In genomic region chr17:80919331-80920284, GRCh38 we compare ENCODE assay signal across 13 cellular contexts.
DNase-seq lines count a peak whose midpoint lies in the region; ATAC-seq, FAIRE-seq and TF ChIP-seq lines count a peak whose summit lies in the region.
"Had no signal": no experiment of that assay in that cellular context is flagged by ENCODE, and none has a peak within 500 bp of the region (broad histone marks: within the 10 kb centered on the region; RNA-seq: fewer than 3 reads in every experiment).

No MANE protein-coding gene starts in this region.

- no peak overlapping the region for H2BK120ac ChIP-seq in IMR-90 (ENCODE audit: low read depth, low read length)

- H2AFZ ChIP-seq in IMR-90 (replicated peaks; ENCODE audit: low read length, poor library complexity) (peak overlapping the region; percentile 51), HepG2 (ENCODE audit: low read length) (no peak overlapping the region)

- TF ChIP-seq CTCF in IMR-90 (conservative IDR thresholded peaks at IDR 0.05; ENCODE audit: low read depth, low read length) (no peak), chondrocyte (IDR thresholded peaks at IDR 0.05) (no peak), HepG2 (CRISPR knock-in tag; IDR thresholded peaks at IDR 0.05) (no peak), sigmoid colon (IDR thresholded peaks at IDR 0.05) (no peak)

- 89% methylated on average over 14 of the region's 33 CpGs; no CpG with 5 or more reads in 1 of the 2 experiments for WGBS in IMR-90 (ENCODE audit: extremely low coverage in 2 of 2, insufficient read length in 1 of 2), 2 experiments
- 90% methylated on average over 27 of the region's 33 CpGs for WGBS in HepG2 (ENCODE audit: low lambda C conversion rate)
- 89 to 92% methylated on average over 33 of the region's 33 CpGs for WGBS in sigmoid colon, 2 donors

- TF ChIP-seq RAD21 in IMR-90 (IDR thresholded peaks at IDR 0.05; ENCODE audit: low read length) (no peak), HepG2 (CRISPR knock-in tag; IDR thresholded peaks at IDR 0.05) (no peak)

- H3K4ac ChIP-seq in IMR-90 (ENCODE audit: low read depth, low read length): no peak overlapping the region

- no peak overlapping the region for H4K5ac ChIP-seq in IMR-90 (ENCODE audit: low read depth, low read length)

- H2BK20ac ChIP-seq in IMR-90 (ENCODE audit: low read depth, low read length): no peak overlapping the region

- no peak overlapping the region for H2BK5ac ChIP-seq in IMR-90 (ENCODE audit: low read depth, low read length, poor library complexity, severe bottlenecking)

- H3K4me2 ChIP-seq in IMR-90 (ENCODE audit: low read depth, low read length) (no peak overlapping the region), HepG2 (ENCODE audit: low read depth, low read length) (no peak overlapping the region)

- no peak overlapping the region for H3K4me3 ChIP-seq in IMR-90 (ENCODE audit: insufficient read depth, low read depth, low read length)
- no peak overlapping the region for H3K4me3 ChIP-seq in HepG2 (replicated peaks in 1 of 3; ENCODE audit: insufficient read depth in 1 of 3, low read depth in 2 of 3, low read length in 3 of 3)
- no peak overlapping the region for H3K4me3 ChIP-seq in sigmoid colon
- H3K4me3 ChIP-seq: tibial nerve had no signal

- no peaks in the 10 kb centered on the region for H3K27me3 Mint-ChIP-seq in chondrocyte (ENCODE audit: low read depth)
- H3K27me3 Mint-ChIP-seq in stimulated activated memory B cell treated with anti-CD40 and anti-IgM and Interleukin-4, amounts not matched to agents 10 μg/mL and 1 μg/mL and 100 μg/mL, for 72 hours: no peaks in the 10 kb centered on the region
- H3K27me3 Mint-ChIP-seq: activated CD4-positive, alpha-beta memory T cell treated with anti-CD3 and anti-CD28 coated beads, Interleukin-2, amount 10 ng/mL, durations not matched to agents 7 days and 5 days had no signal

- peak overlapping the region; percentile 9 for H3K4me3 Mint-ChIP-seq in chondrocyte (ENCODE audit: unreplicated experiment)
- no peak overlapping the region for H3K4me3 Mint-ChIP-seq in stimulated activated memory B cell treated with anti-CD40 and anti-IgM and Interleukin-4, amounts not matched to agents 10 μg/mL and 1 μg/mL and 100 μg/mL, for 72 hours
- H3K4me3 Mint-ChIP-seq: activated CD4-positive, alpha-beta memory T cell treated with anti-CD3 and anti-CD28 coated beads, Interleukin-2, amount 10 ng/mL, durations not matched to agents 7 days and 5 days had no signal

- no peak for TF ChIP-seq POLR2A in IMR-90 (IDR thresholded peaks at IDR 0.05; ENCODE audit: low read depth, low read length)
- no peak for TF ChIP-seq POLR2A in HepG2 (IDR thresholded peaks at IDR 0.05; ENCODE audit: insufficient read depth in 1 of 2, low read depth in 2 of 2, low read length in 2 of 2)
- TF ChIP-seq POLR2A in sigmoid colon (IDR thresholded peaks at IDR 0.05): no peak

- dilution Hi-C loops in IMR-90 (cut with HindIII; ENCODE audit: low sequenced_read_pairs, unreplicated experiment): no loop called here

- no peaks in the 10 kb centered on the region for H3K79me2 ChIP-seq in HepG2 (ENCODE audit: insufficient read depth, low read length)

- H3K4me1 ChIP-seq in IMR-90 (ENCODE audit: control insufficient read depth, insufficient read depth, low read length): no peaks in the 10 kb centered on the region
- peaks cover 10% of the 10 kb centered on the region for H3K4me1 ChIP-seq in HepG2 (ENCODE audit: insufficient read depth, low read length)
- H3K4me1 ChIP-seq in sigmoid colon: peaks cover 0 to 27% (median 21%) of the 10 kb centered on the region in 4 donors

- no peak overlapping the region for H3K27ac ChIP-seq in IMR-90 (ENCODE audit: insufficient read depth, low read length)
- H3K27ac ChIP-seq in HepG2 (ENCODE audit: extremely low read length, insufficient read depth, low read length): no peak overlapping the region
- peak overlapping the region; percentile 11 to 68 (median 53) for H3K27ac ChIP-seq in sigmoid colon

- no peaks in the 10 kb centered on the region for H3K27me3 ChIP-seq in IMR-90 (ENCODE audit: control insufficient read depth, insufficient read depth, low read length)
- H3K27me3 ChIP-seq in HepG2 (ENCODE audit: control insufficient read depth in 1 of 2, insufficient read depth in 2 of 2, low read length in 2 of 2): no peaks in the 10 kb centered on the region
- H3K27me3 ChIP-seq in sigmoid colon: no peaks in the 10 kb centered on the region
- H3K27me3 ChIP-seq: tibial nerve had no signal

- no peak for TF ChIP-seq EP300 in HepG2 (IDR thresholded peaks at IDR 0.05; ENCODE audit: low read depth in 2 of 2, low read length in 2 of 2)
- no peak for TF ChIP-seq EP300 in HepG2 (CRISPR knock-in tag; IDR thresholded peaks at IDR 0.05; ENCODE audit: borderline replicate concordance)
- TF ChIP-seq EP300 in sigmoid colon (IDR thresholded peaks at IDR 0.05): no peak

- H3K36me3 Mint-ChIP-seq in chondrocyte (ENCODE audit: low read depth): peaks cover 12% of the 10 kb centered on the region
- H3K36me3 Mint-ChIP-seq in stimulated activated memory B cell treated with anti-CD40 and anti-IgM and Interleukin-4, amounts not matched to agents 10 μg/mL and 1 μg/mL and 100 μg/mL, for 72 hours: peaks cover 32% of the 10 kb centered on the region

- no peak overlapping the region for H2AK5ac ChIP-seq in IMR-90 (ENCODE audit: low read depth, low read length)

- H4K8ac ChIP-seq in IMR-90 (ENCODE audit: low read depth in 2 of 2, low read length in 2 of 2): no peak overlapping the region

- H3K9me1 ChIP-seq in IMR-90 (ENCODE audit: insufficient read depth, low read length): no peaks in the 10 kb centered on the region

- H2AK9ac ChIP-seq in IMR-90 (replicated peaks; ENCODE audit: low read depth, low read length, poor library complexity): no peak overlapping the region

- no peaks in the 10 kb centered on the region for H3K9me3 ChIP-seq in IMR-90 (ENCODE audit: control insufficient read depth, insufficient read depth, low read length)
- no peaks in the 10 kb centered on the region for H3K9me3 ChIP-seq in HepG2 (ENCODE audit: low read length)
- no peaks in the 10 kb centered on the region for H3K9me3 ChIP-seq in sigmoid colon
- H3K9me3 ChIP-seq: tibial nerve had no signal

- no peak overlapping the region for H3K18ac ChIP-seq in IMR-90 (ENCODE audit: low read depth, low read length)

- FAIRE-seq in HepG2 (lab: Jason Lieb, UNC): no peak

- POLR2A ChIA-PET in IMR-90 (lab: Charles Lee; ENCODE audit: unreplicated experiment): no interaction called here
- POLR2A ChIA-PET in HepG2 (lab: Yijun Ruan, JAX): no interaction called here

- intact Hi-C loops in IMR-90 (cut with micrococcal nuclease) (no loop called here), HepG2 (cut with micrococcal nuclease; ENCODE audit: unreplicated experiment) (no loop called here), sigmoid colon (cut with DNase I) (no loop called here)

- H3K9ac ChIP-seq in IMR-90 (ENCODE audit: low read depth, low read length) (no peak overlapping the region), HepG2 (ENCODE audit: insufficient read depth, low read depth, low read length) (no peak overlapping the region)

- H3K36me3 ChIP-seq in IMR-90 (ENCODE audit: control insufficient read depth, insufficient read depth, low read length) (peaks cover 28% of the 10 kb centered on the region), HepG2 (replicated peaks in 1 of 2; ENCODE audit: control insufficient read depth in 1 of 2, insufficient read depth in 2 of 2, low read length in 2 of 2) (peaks cover 30 to 39% of the 10 kb centered on the region in 2 experiments; a peak in 4 of 5 replicates), sigmoid colon (peaks cover 0 to 38% (median 12%) of the 10 kb centered on the region in 4 donors)

- no peak overlapping the region for H3K56ac ChIP-seq in IMR-90 (ENCODE audit: extremely low read depth, insufficient read depth, low read length)

- in situ Hi-C loops in IMR-90 (cut with MboI; ENCODE audit: low sequenced_read_pairs) (no loop called here), HepG2 (cut with HindIII; ENCODE audit: extremely low pct_ligation_motif_present, low pct_unique_long_range_greater_than_20kb) (no loop called here)

- no peak overlapping the region for H3K23ac ChIP-seq in IMR-90 (ENCODE audit: low read depth, low read length)

- H3K14ac ChIP-seq in IMR-90 (replicated peaks; ENCODE audit: low read depth, low read length): no peak overlapping the region

- H3K9me3 Mint-ChIP-seq in chondrocyte (ENCODE audit: low read depth): no peaks in the 10 kb centered on the region
- H3K9me3 Mint-ChIP-seq in stimulated activated memory B cell treated with anti-CD40 and anti-IgM and Interleukin-4, amounts not matched to agents 10 μg/mL and 1 μg/mL and 100 μg/mL, for 72 hours: no peaks in the 10 kb centered on the region
- H3K9me3 Mint-ChIP-seq: activated CD4-positive, alpha-beta memory T cell treated with anti-CD3 and anti-CD28 coated beads, Interleukin-2, amount 10 ng/mL, durations not matched to agents 7 days and 5 days had no signal

- DNase-seq in IMR-90: no peak
- peak; percentile 85 for DNase-seq in chondrocyte (ENCODE audit: low spot score)
- DNase-seq in HepG2 (ENCODE audit: low spot score): no peak
- peak; percentile 76 for DNase-seq in sigmoid colon
- DNase-seq in activated CD8-positive, alpha-beta memory T cell treated with anti-CD3 and anti-CD28 coated beads for 24 hours: no peak
- DNase-seq: activated CD4-positive, alpha-beta memory T cell treated with anti-CD3 and anti-CD28 coated beads, Interleukin-2, amount 10 ng/mL, durations not matched to agents 7 days and 5 days; effector CD4-positive, alpha-beta T cell; NCI-H1417 treated with DMSO at 0.1 percent for 48 hours; NCI-H2227 treated with DMSO at 0.1 percent for 48 hours had no signal

- H4K20me1 ChIP-seq in IMR-90 (ENCODE audit: insufficient read depth, low read length) (no peaks in the 10 kb centered on the region), HepG2 (ENCODE audit: insufficient read depth, low read length) (peaks cover 3% of the 10 kb centered on the region; the same call in 1 of the 2 replicates)

- ATAC-seq in IMR-90 (ENCODE audit: low read depth) (no peak), HepG2 (peak; percentile 50), GM21529 (IDR thresholded peaks at IDR 0.05; ENCODE audit: unreplicated experiment) (no peak), HG02852 (IDR thresholded peaks at IDR 0.05; ENCODE audit: unreplicated experiment) (no peak)
- ATAC-seq in stimulated activated memory B cell treated with anti-CD40 and anti-IgM and Interleukin-4, amounts not matched to agents 10 μg/mL and 1 μg/mL and 100 μg/mL, for 72 hours: no peak

- H2BK15ac ChIP-seq in IMR-90 (ENCODE audit: low read depth, low read length): no peak overlapping the region

- H3K27ac Mint-ChIP-seq in chondrocyte (ENCODE audit: unreplicated experiment): peak overlapping the region; percentile 86
- no peak overlapping the region for H3K27ac Mint-ChIP-seq in stimulated activated memory B cell treated with anti-CD40 and anti-IgM and Interleukin-4, amounts not matched to agents 10 μg/mL and 1 μg/mL and 100 μg/mL, for 72 hours
- H3K27ac Mint-ChIP-seq: activated CD4-positive, alpha-beta memory T cell treated with anti-CD3 and anti-CD28 coated beads, Interleukin-2, amount 10 ng/mL, durations not matched to agents 7 days and 5 days had no signal

- H3K79me1 ChIP-seq in IMR-90 (ENCODE audit: low read depth in 1 of 2, low read length in 2 of 2): no peaks in the 10 kb centered on the region

- BruUV-seq in IMR-90 (replicated peaks; lab: Mats Ljungman, UMichigan): no TSS peak
- no TSS peak for BruUV-seq in HepG2 (replicated peaks; lab: Mats Ljungman, UMichigan)

- peaks cover 42% of the 10 kb centered on the region for H3K4me1 Mint-ChIP-seq in chondrocyte (ENCODE audit: low read depth)
- H3K4me1 Mint-ChIP-seq in stimulated activated memory B cell treated with anti-CD40 and anti-IgM and Interleukin-4, amounts not matched to agents 10 μg/mL and 1 μg/mL and 100 μg/mL, for 72 hours: no peaks in the 10 kb centered on the region
- H3K4me1 Mint-ChIP-seq: activated CD4-positive, alpha-beta memory T cell treated with anti-CD3 and anti-CD28 coated beads, Interleukin-2, amount 10 ng/mL, durations not matched to agents 7 days and 5 days had no signal

- no peak overlapping the region for H4K91ac ChIP-seq in IMR-90 (ENCODE audit: insufficient read depth, low read depth, low read length)

- CTCF ChIA-PET in IMR-90 (lab: Yijun Ruan, JAX): no interaction called here
- CTCF ChIA-PET in HepG2 (lab: Yijun Ruan, JAX; ENCODE audit: low intra/inter-chr PET ratio, low total read pairs): no interaction called here

Comparison
In these comparisons a context has a peak if more than half of its experiments do, and no peak if none do; other contexts are left out.
1. DNase-seq: peak in chondrocyte (single experiment) and sigmoid colon (single experiment); none in IMR-90 (single experiment), HepG2 (single experiment) and activated CD8-positive, alpha-beta memory T cell treated with anti-CD3 and anti-CD28 coated beads for 24 hours (single experiment).
2. H3K27ac ChIP-seq: peak in sigmoid colon (4 of 4); none in IMR-90 (single experiment) and HepG2 (single experiment).